21 cellular contexts compared by ENCODE assay signal in the genomic region with DNA sequence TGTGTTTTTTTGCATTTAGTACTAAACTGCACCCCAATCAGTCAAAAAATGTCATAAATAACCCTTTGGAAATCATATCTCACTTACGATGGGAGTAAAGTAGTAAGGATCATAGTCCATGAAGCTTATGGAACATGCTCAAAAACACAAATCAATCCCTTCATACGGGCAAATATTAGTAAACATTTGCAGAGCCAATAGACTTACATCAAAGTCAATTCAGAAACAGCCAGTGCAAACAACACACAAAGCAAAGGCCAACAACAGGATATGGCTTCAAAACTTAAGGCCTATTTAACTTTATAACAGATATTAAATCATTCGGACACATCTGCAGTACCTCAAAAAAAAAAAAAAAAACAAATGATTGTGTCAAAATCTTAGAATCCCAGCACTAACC. TPM values are rescaled to one million over a fixed set of nuclear protein-coding genes. Genes with fewer than 3 reads are reported as not detected.
A peak's percentile ranks its signal among the peaks of the same experiment; 100 is the strongest.
DNase-seq lines count a peak whose midpoint lies in the region; ATAC-seq and TF ChIP-seq lines count a peak whose summit lies in the region.
"Had no signal": no experiment of that assay in that cellular context is flagged by ENCODE, and none has a peak within 500 bp of the region (broad histone marks: within the 10 kb centered on the region; RNA-seq: fewer than 3 reads in every experiment).

No MANE protein-coding gene starts in this region.

- no peaks in the 10 kb centered on the region for H3K9me3 Mint-ChIP-seq in WTC11
- H3K9me3 Mint-ChIP-seq: T-helper 1 cell treated with Interleukin-12 subunit alpha and Interleukin-12 subunit beta and Interleukin-4 antibody, amounts not matched to agents 30 μg/mL and 1 μg/mL, for 36 hours had no signal

- TF ChIP-seq POLR2A in right lobe of liver (IDR thresholded peaks at IDR 0.05) = no peak
- TF ChIP-seq POLR2A in vagina (IDR thresholded peaks at IDR 0.05) = no peak

- POLR2A ChIA-PET in WTC11 (lab: Charles Lee) = no interaction called here

- H3K4me1 ChIP-seq in right lobe of liver (peaks cover 0 to 10% (median 3%) of the 10 kb centered on the region in 4 donors), vagina (peaks cover 11% of the 10 kb centered on the region)

- no peak for TF ChIP-seq CTCF in WTC11 (IDR thresholded peaks at IDR 0.05)
- TF ChIP-seq CTCF in right lobe of liver (IDR thresholded peaks at IDR 0.05) = no peak
- TF ChIP-seq CTCF in vagina (IDR thresholded peaks at IDR 0.05) = no peak

- H3K36me3 Mint-ChIP-seq in WTC11 = no peaks in the 10 kb centered on the region
- peaks cover 2% of the 10 kb centered on the region for H3K36me3 Mint-ChIP-seq in T-helper 17 cell (ENCODE audit: low read depth)

- intact Hi-C loops in right lobe of liver (cut with DNase I) (no loop called here), vagina (cut with DNase I) (no loop called here)

- H3K27ac ChIP-seq in right lobe of liver = no peak overlapping the region
- no peak overlapping the region for H3K27ac ChIP-seq in vagina
- H3K27ac ChIP-seq: RWPE1 had no signal

- H3K4me3 Mint-ChIP-seq in WTC11 (no peak overlapping the region), T-helper 17 cell (no peak overlapping the region)
- H3K4me3 Mint-ChIP-seq: T-helper 1 cell treated with Interleukin-12 subunit alpha and Interleukin-12 subunit beta and Interleukin-4 antibody, amounts not matched to agents 30 μg/mL and 1 μg/mL, for 36 hours had no signal

- H3K27ac Mint-ChIP-seq in WTC11 = no peak overlapping the region
- H3K27ac Mint-ChIP-seq in T-helper 17 cell = no peak overlapping the region
- H3K27ac Mint-ChIP-seq: T-helper 1 cell treated with Interleukin-12 subunit alpha and Interleukin-12 subunit beta and Interleukin-4 antibody, amounts not matched to agents 30 μg/mL and 1 μg/mL, for 36 hours had no signal

- no peak overlapping the region for H3K4me3 ChIP-seq in right lobe of liver
- H3K4me3 ChIP-seq in vagina = no peak overlapping the region
- H3K4me3 ChIP-seq: GM12878 had no signal

- H3K36me3 ChIP-seq in right lobe of liver (no peaks in the 10 kb centered on the region), vagina (no peaks in the 10 kb centered on the region)

- H3K27me3 Mint-ChIP-seq in WTC11 (ENCODE audit: low read depth) = no peaks in the 10 kb centered on the region
- peaks cover 5% of the 10 kb centered on the region for H3K27me3 Mint-ChIP-seq in T-helper 17 cell

- 27% methylated on average over 3 of the region's 3 CpGs for WGBS in right lobe of liver (ENCODE audit: insufficient coverage, low coverage, low lambda C conversion rate, missing lambda C conversion rate)

- DNase-seq in NCI-H1092 treated with DMSO at 0.1 percent for 48 hours (lab: John Stamatoyannopoulos, UW) (peak; percentile 80), NCI-H1092 (lab: John Stamatoyannopoulos, UW) (no peak), NCI-H69 (lab: John Stamatoyannopoulos, UW) (peak; percentile 75), WTC11 (ENCODE audit: low spot score) (no peak), right lobe of liver (no peak), T-helper 17 cell (no peak), KG1 (lab: John Stamatoyannopoulos, UW) (no peak), vagina (ENCODE audit: extremely low spot score in 2 of 2) (no peak)
- DNase-seq: 8988T, ACHN, Calu3, IMR-90, NCI-H1048, NCI-H187, NCI-H2107, NCI-H524 had no signal

- CTCF ChIA-PET in WTC11 (lab: Charles Lee) = no interaction called here

- ATAC-seq in WTC11 = no peak
- peak; percentile 27 to 57 (median 33) for ATAC-seq in right lobe of liver
- ATAC-seq in T-helper 17 cell = no peak
- ATAC-seq: GM12878, HCT116, Panc1 had no signal

- no peaks in the 10 kb centered on the region for H3K27me3 ChIP-seq in right lobe of liver
- no peaks in the 10 kb centered on the region for H3K27me3 ChIP-seq in vagina

- no peaks in the 10 kb centered on the region for H3K9me3 ChIP-seq in right lobe of liver
- H3K9me3 ChIP-seq in T-helper 17 cell (ENCODE audit: control insufficient read depth, low read length, poor library complexity, severe bottlenecking) = no peaks in the 10 kb centered on the region
- no peaks in the 10 kb centered on the region for H3K9me3 ChIP-seq in vagina

- H3K4me1 Mint-ChIP-seq in WTC11 (peaks cover 8% of the 10 kb centered on the region), T-helper 17 cell (peaks cover 4% of the 10 kb centered on the region)

TF ChIP-seq in WTC11, 78 proteins besides CTCF, POLR2A, EP300 and RAD21:
- TF ChIP-seq GABPB1 (CRISPR knock-in tag; IDR thresholded peaks at IDR 0.05) = 0 out of 2 replicates have a peak, but pooled peaks have one; percentile 33
- TF ChIP-seq CREM (CRISPR knock-in tag; IDR thresholded peaks at IDR 0.05) = no peak

RNA-seq across cellular contexts. Expression of a gene that starts 32.1 kb away (rescaled TPM):
- total RNA-seq in WTC11 (2021) (19.0 to 25.3 TPM (median 24.2 TPM) in 3 replicates), right lobe of liver (10 to 100 TPM in 5 of 6 experiments, 1 to 10 TPM in 1; 4.2 to 17.8 (median 14.8) TPM), T-helper 17 cell (under 1 TPM in 1 of 2 donors, not detected in 1; 0.65 TPM), vagina (84.0 TPM)

Comparison
In these comparisons a context has a peak if more than half of its experiments do, and no peak if none do; other contexts are left out.
1. DNase-seq: peak in NCI-H1092 treated with DMSO at 0.1 percent for 48 hours (single experiment) and NCI-H69 (single experiment); none in NCI-H1092 (single experiment), WTC11 (single experiment), right lobe of liver (0 of 3), T-helper 17 cell (0 of 3), KG1 (single experiment) and vagina (0 of 2).
2. ATAC-seq: peak in right lobe of liver (4 of 4); none in WTC11 (single experiment) and T-helper 17 cell (single experiment).